Comparison of ENCODE assay signal across 8 cellular contexts in genomic region chr12:98698603-98699463, GRCh38.
DNase-seq lines count a peak whose midpoint lies in the region; FAIRE-seq and TF ChIP-seq lines count a peak whose summit lies in the region.

No MANE protein-coding gene starts in this region.

- DNase-seq in NK-92 treated with Interleukin-12 subunit alpha and Interleukin-12 subunit beta, amount 100 ng/mL, for 24 hours (lab: John Stamatoyannopoulos, UW): peak; percentile 0
- DNase-seq in NK-92 (lab: John Stamatoyannopoulos, UW; ENCODE audit: unreplicated experiment) (no peak), H54 (ENCODE audit: insufficient read length, low spot score) (peak; percentile 24), LNCaP clone FGC (ENCODE audit: low read depth) (peak; percentile 73), SK-N-MC (ENCODE audit: low read depth, low spot score) (peak; percentile 22), astrocyte of the cerebellum (ENCODE audit: low read depth) (peak; percentile 49), iPS DF 6.9 (ENCODE audit: low read depth, low spot score) (peak; percentile 50)
- peak; percentile 44 to 59 for DNase-seq in stimulated activated CD4-positive, alpha-beta T cell treated with anti-CD3 and anti-CD28 coated beads, Interleukin-2, amount 100 ng/mL, for 24 hours

- H3K4me3 ChIP-seq in LNCaP clone FGC (ENCODE audit: low read depth, low read length) (no peak overlapping the region), SK-N-MC (no peak overlapping the region), astrocyte of the cerebellum (ENCODE audit: low read depth, low read length) (no peak overlapping the region), iPS DF 6.9 (ENCODE audit: low read length) (no peak overlapping the region)

- H3K27ac ChIP-seq in SK-N-MC (no peak overlapping the region), iPS DF 6.9 (ENCODE audit: low read length) (no peak overlapping the region)

- FAIRE-seq in H54 (lab: Jason Lieb, UNC): peak; percentile 98

- no peak overlapping the region for H3K9ac ChIP-seq in SK-N-MC (ENCODE audit: insufficient read length)

- no peak for TF ChIP-seq POLR2A in H54 (IDR thresholded peaks at IDR 0.05; ENCODE audit: low read depth, low read length)

- H3K9me3 ChIP-seq in SK-N-MC (ENCODE audit: low read depth, low read length) (no peaks in the 10 kb centered on the region), iPS DF 6.9 (ENCODE audit: control insufficient read depth, insufficient read depth, low read length) (no peaks in the 10 kb centered on the region)

- no peaks in the 10 kb centered on the region for H3K36me3 ChIP-seq in SK-N-MC (ENCODE audit: insufficient read depth, low read length)
- no peaks in the 10 kb centered on the region for H3K36me3 ChIP-seq in iPS DF 6.9 (ENCODE audit: control insufficient read depth, insufficient read depth, low read length)

- in situ Hi-C loops in astrocyte of the cerebellum (cut with HindIII; ENCODE audit: low sequenced_read_pairs): no loop called here

- peak; percentile 66 for TF ChIP-seq CTCF in LNCaP clone FGC (IDR thresholded peaks at IDR 0.05; ENCODE audit: control insufficient read depth, extremely low read depth, insufficient read depth)
- peak; percentile 63 for TF ChIP-seq CTCF in astrocyte of the cerebellum (IDR thresholded peaks at IDR 0.05; ENCODE audit: low read depth, low read length, missing control alignments)

- H3K4me1 ChIP-seq in iPS DF 6.9 (ENCODE audit: control insufficient read depth, insufficient read depth, low read length): no peaks in the 10 kb centered on the region

- no peaks in the 10 kb centered on the region for H3K27me3 ChIP-seq in iPS DF 6.9 (ENCODE audit: control insufficient read depth, insufficient read depth, low read length)

- no CpG with 5 or more reads among the region's 6 CpGs for WGBS in iPS DF 6.9 (ENCODE audit: insufficient coverage, insufficient read length)
